Comparison of ENCODE assay signal across 28 cellular contexts in the genomic region with DNA sequence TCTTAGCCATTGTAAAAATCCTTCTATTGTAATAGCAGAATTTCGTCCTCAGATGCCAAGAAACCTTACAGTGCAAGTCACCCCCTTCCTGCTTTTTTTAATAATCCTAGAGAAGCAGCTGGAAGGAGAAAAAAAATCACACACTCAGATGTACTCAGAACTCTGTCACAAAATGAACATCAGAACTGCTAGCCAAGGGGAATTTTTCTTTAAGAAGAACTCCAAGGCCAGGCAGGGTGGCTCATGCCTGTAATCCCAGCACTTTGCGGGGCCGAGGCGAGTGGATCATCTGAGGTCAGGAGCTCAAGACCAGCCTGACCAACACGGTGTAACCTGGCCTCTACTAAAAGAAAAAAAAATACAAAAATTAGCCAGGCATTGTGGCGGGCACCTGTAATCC.
"Had no signal": no experiment of that assay in that cellular context is flagged by ENCODE, and none has a peak within 500 bp of the region (broad histone marks: within the 10 kb centered on the region; RNA-seq: fewer than 3 reads in every experiment).

No MANE protein-coding gene starts in this region.

- H3K4me1 ChIP-seq: left lung, pancreas, prostate gland, tibial nerve had no signal

- H3K4me3 Mint-ChIP-seq: mesothelial cell of epicardium; naive thymus-derived CD8-positive, alpha-beta T cell; nephron; neural crest cell; stimulated activated memory B cell treated with anti-CD40 and anti-IgM and Interleukin-4, amounts not matched to agents 10 μg/mL and 1 μg/mL and 100 μg/mL, for 72 hours; stimulated activated naive CD8-positive, alpha-beta T cell treated with anti-CD3 and anti-CD28 coated beads, Interleukin-15, amount 100 ng/mL, for 72 hours had no signal

- H3K36me3 Mint-ChIP-seq: mesothelial cell of epicardium; naive thymus-derived CD8-positive, alpha-beta T cell; stimulated activated memory B cell treated with anti-CD40 and anti-IgM and Interleukin-4, amounts not matched to agents 10 μg/mL and 1 μg/mL and 100 μg/mL, for 72 hours had no signal

- H3K4me3 ChIP-seq: left lung, lung, pancreas, prostate gland, tibial nerve, upper lobe of left lung, vagina had no signal

- H3K36me3 ChIP-seq: left lung, pancreas, prostate gland, tibial nerve, upper lobe of left lung, vagina had no signal

- DNase-seq: hippocampal formation; kidney glomerular epithelial cell; left colon; left lung; mesendoderm; naive thymus-derived CD8-positive, alpha-beta T cell; nucleus accumbens; pancreas; posterior cingulate gyrus; retina; right cardiac atrium; small intestine; stimulated activated CD4-positive, alpha-beta T cell treated with anti-CD3 and anti-CD28 coated beads, Interleukin-1b, Interleukin-23, amount 100 ng/mL, for 48 hours; stimulated activated CD4-positive, alpha-beta T cell treated with anti-CD3 and anti-CD28 coated beads, Interleukin-2, amount 100 ng/mL, for 48 hours; stimulated activated CD4-positive, alpha-beta T cell treated with anti-CD3 and anti-CD28 coated beads, Interleukin-4, amount 100 ng/mL, for 4 hours; stimulated activated CD8-positive, alpha-beta memory T cell treated with anti-CD3 and anti-CD28 coated beads, Interleukin-4, amount 100 ng/mL, for 48 hours; stimulated activated naive CD4-positive, alpha-beta T cell treated with Interleukin-2 at 50 U/mL for 16 hours; stimulated activated naive CD8-positive, alpha-beta T cell treated with anti-CD3 and anti-CD28 coated beads, Interleukin-15, amount 100 ng/mL, for 72 hours; substantia nigra; upper lobe of left lung had no signal

- ATAC-seq: left colon; left lung; naive thymus-derived CD8-positive, alpha-beta T cell; stimulated activated naive CD8-positive, alpha-beta T cell treated with anti-CD3 and anti-CD28 coated beads, Interleukin-15, amount 100 ng/mL, for 72 hours had no signal

- H3K9me3 ChIP-seq: pancreas, prostate gland, tibial nerve, upper lobe of left lung, vagina had no signal

- H3K27me3 ChIP-seq: pancreas, tibial nerve, upper lobe of left lung, vagina had no signal

- H3K9me3 Mint-ChIP-seq: mesothelial cell of epicardium; nephron; stimulated activated memory B cell treated with anti-CD40 and anti-IgM and Interleukin-4, amounts not matched to agents 10 μg/mL and 1 μg/mL and 100 μg/mL, for 72 hours; stimulated activated naive CD8-positive, alpha-beta T cell treated with anti-CD3 and anti-CD28 coated beads, Interleukin-15, amount 100 ng/mL, for 72 hours had no signal

- H3K27me3 Mint-ChIP-seq: stimulated activated memory B cell treated with anti-CD40 and anti-IgM and Interleukin-4, amounts not matched to agents 10 μg/mL and 1 μg/mL and 100 μg/mL, for 72 hours had no signal

- H3K27ac Mint-ChIP-seq: mesothelial cell of epicardium; naive thymus-derived CD8-positive, alpha-beta T cell; stimulated activated memory B cell treated with anti-CD40 and anti-IgM and Interleukin-4, amounts not matched to agents 10 μg/mL and 1 μg/mL and 100 μg/mL, for 72 hours; stimulated activated naive CD8-positive, alpha-beta T cell treated with anti-CD3 and anti-CD28 coated beads, Interleukin-15, amount 100 ng/mL, for 72 hours had no signal

- H3K27ac ChIP-seq: left lung, pancreas, prostate gland, tibial nerve, upper lobe of left lung, vagina had no signal

- H3K4me1 Mint-ChIP-seq: naive thymus-derived CD8-positive, alpha-beta T cell; neural crest cell; stimulated activated memory B cell treated with anti-CD40 and anti-IgM and Interleukin-4, amounts not matched to agents 10 μg/mL and 1 μg/mL and 100 μg/mL, for 72 hours; stimulated activated naive CD8-positive, alpha-beta T cell treated with anti-CD3 and anti-CD28 coated beads, Interleukin-15, amount 100 ng/mL, for 72 hours had no signal
